In the genomic region with DNA sequence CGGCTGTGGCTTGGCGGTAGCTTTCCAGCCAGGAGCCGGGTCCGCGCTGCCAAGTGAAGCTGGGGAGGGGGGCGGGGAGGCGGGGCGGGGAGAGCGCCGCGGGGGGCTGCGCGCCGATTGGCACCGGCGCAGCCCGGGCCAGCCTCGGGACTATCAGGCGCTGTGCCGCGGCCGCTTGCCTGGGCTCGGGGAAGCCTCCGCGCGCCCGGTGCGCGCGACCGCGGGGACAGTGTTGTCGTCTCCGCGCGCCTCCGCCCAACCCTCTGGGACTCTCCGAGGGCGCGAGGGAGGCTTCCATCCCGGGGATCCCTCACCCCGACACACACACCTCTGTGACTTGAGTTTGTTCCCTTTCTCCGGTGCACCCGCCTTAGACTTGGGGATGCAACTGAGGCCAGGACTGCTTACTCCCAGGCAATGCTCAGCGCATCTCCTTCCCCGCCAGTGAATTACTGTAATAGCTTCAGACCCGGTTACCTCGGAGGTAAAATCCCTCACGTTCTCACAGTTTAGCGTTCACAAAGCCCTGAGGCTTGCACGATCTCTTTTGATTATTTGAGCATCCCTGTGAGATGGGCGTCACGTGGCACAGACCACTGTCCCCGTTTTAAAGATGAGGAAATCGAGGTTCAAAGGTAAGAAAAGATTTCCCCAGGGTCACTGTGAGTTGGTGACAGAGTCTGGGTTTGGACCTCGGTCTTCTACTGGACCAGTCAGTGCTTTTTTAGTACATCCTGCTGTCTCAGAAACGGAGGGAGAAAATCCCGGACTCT, we compare ENCODE assay signal across 7 cellular contexts. TPM values are rescaled to one million over a fixed set of nuclear protein-coding genes. Genes with fewer than 3 reads are reported as not detected.
DNase-seq lines count a peak whose midpoint lies in the region; ATAC-seq and TF ChIP-seq lines count a peak whose summit lies in the region.

Gene NKX1-2 (minus strand): TSS at position 26 of the 773 bp plus-strand sequence. CDS start 92 bp downstream, outside the sequence.

- H2BK15ac ChIP-seq in H9 (ENCODE audit: low read depth, low read length): no peak within 1 kb of the TSS

- no peak within 1 kb of the TSS for H3T11ph ChIP-seq in H9 (ENCODE audit: low read length)

- H3K4me3 Mint-ChIP-seq in H9 (peak within 1 kb of the TSS; percentile 73 to 91), endothelial cell (ENCODE audit: unreplicated experiment) (peak within 1 kb of the TSS; percentile 81)

- H3K27ac ChIP-seq in H9 (ENCODE audit: insufficient read length, low read depth, low read length) (no peak within 1 kb of the TSS), prostate gland (no peak within 1 kb of the TSS)

- H3K56ac ChIP-seq in H9 (ENCODE audit: insufficient read length, low read depth, low read length): no peak within 1 kb of the TSS

- TF ChIP-seq CTCF in H9 (conservative IDR thresholded peaks at IDR 0.05) (no peak), endothelial cell (IDR thresholded peaks at IDR 0.05; ENCODE audit: unreplicated experiment) (no peak), prostate gland (IDR thresholded peaks at IDR 0.05) (no peak)

- no peak for ATAC-seq in HG03280 (IDR thresholded peaks at IDR 0.05; ENCODE audit: unreplicated experiment)

- no peak within 1 kb of the TSS for H2AFZ ChIP-seq in H9 (ENCODE audit: low read length)

- H3K9me3 ChIP-seq in H9 (ENCODE audit: control insufficient read depth, low read depth, low read length) (no peaks in the 10 kb centered on the region), prostate gland (no peaks in the 10 kb centered on the region)

- no peak within 1 kb of the TSS for H2BK20ac ChIP-seq in H9 (ENCODE audit: low read depth, low read length, poor library complexity, severe bottlenecking)

- H3K4me3 ChIP-seq in prostate gland: peak within 1 kb of the TSS; percentile 9 to 27

- H3K4me1 ChIP-seq in H9 (ENCODE audit: insufficient read depth, low read length): peaks cover 20% of the 10 kb centered on the region
- H3K4me1 ChIP-seq in prostate gland (replicated peaks): peaks cover 3% of the 10 kb centered on the region

- no peaks in the 10 kb centered on the region for H3K79me1 ChIP-seq in H9 (ENCODE audit: insufficient read depth, low read depth, low read length, poor library complexity, severe bottlenecking)

- H2AK5ac ChIP-seq in H9 (ENCODE audit: insufficient read length, low read length): no peak within 1 kb of the TSS

- H3K23ac ChIP-seq in H9 (ENCODE audit: insufficient read length, low read depth, low read length): no peak within 1 kb of the TSS

- DNase-seq in H9 (peak; percentile 90), NCI-H510A (lab: John Stamatoyannopoulos, UW) (peak; percentile 60), endothelial cell (ENCODE audit: low spot score) (peak; percentile 33), prostate gland (ENCODE audit: low spot score) (no peak), AML-193 (lab: John Stamatoyannopoulos, UW) (no peak), SW 1271 (lab: John Stamatoyannopoulos, UW) (no peak)

- H3K27me3 ChIP-seq in H9 (ENCODE audit: insufficient read depth, low read length): peaks cover 15% of the 10 kb centered on the region; the same call in 1 of the 2 replicates
- peaks cover 30% of the 10 kb centered on the region for H3K27me3 ChIP-seq in prostate gland (replicated peaks; ENCODE audit: insufficient read depth)

- H4K8ac ChIP-seq in H9 (replicated peaks; ENCODE audit: insufficient read length, low read depth, low read length): no peak within 1 kb of the TSS

- no peak within 1 kb of the TSS for H2BK5ac ChIP-seq in H9 (ENCODE audit: insufficient read length, low read length)

- H3K23me2 ChIP-seq in H9 (ENCODE audit: insufficient read length, low read depth, low read length, poor library complexity, severe bottlenecking): peaks cover 23% of the 10 kb centered on the region

- H3K36me3 ChIP-seq in prostate gland: no peaks in the 10 kb centered on the region

- no peak within 1 kb of the TSS for H3K18ac ChIP-seq in H9 (ENCODE audit: insufficient read length, low read depth, low read length)

- H3K14ac ChIP-seq in H9 (ENCODE audit: insufficient read depth, low read length): no peak within 1 kb of the TSS

- intact Hi-C loops in prostate gland (cut with DNase I): no loop called here

- peak within 1 kb of the TSS; percentile 2 for H3K9ac ChIP-seq in H9 (ENCODE audit: extremely low read depth, insufficient read length, low read length)

- no peak within 1 kb of the TSS for H4K5ac ChIP-seq in H9 (ENCODE audit: insufficient read length, low read depth, low read length)

- no peak within 1 kb of the TSS for H2BK120ac ChIP-seq in H9 (ENCODE audit: low read depth, low read length, poor library complexity, severe bottlenecking)

- no peak within 1 kb of the TSS for H2BK12ac ChIP-seq in H9 (ENCODE audit: insufficient read length, low read depth, low read length)

- no peak within 1 kb of the TSS for H4K91ac ChIP-seq in H9 (ENCODE audit: insufficient read length, low read depth, low read length)

- H3K27me3 Mint-ChIP-seq in H9 (ENCODE audit: low read depth): peaks cover 75% of the 10 kb centered on the region
- H3K27me3 Mint-ChIP-seq in endothelial cell (ENCODE audit: unreplicated experiment): peaks cover 24% of the 10 kb centered on the region

- H4K20me1 ChIP-seq in H9 (ENCODE audit: control insufficient read depth, insufficient read depth, insufficient read length): no peaks in the 10 kb centered on the region

- H3K4me1 Mint-ChIP-seq in H9: peaks cover 56 to 64% of the 10 kb centered on the region in 2 experiments
- peaks cover 37% of the 10 kb centered on the region for H3K4me1 Mint-ChIP-seq in endothelial cell (ENCODE audit: unreplicated experiment)

- H3K4me2 ChIP-seq in H9 (ENCODE audit: insufficient read depth, insufficient read length, low read length): peak within 1 kb of the TSS; percentile 72

- H3K36me3 Mint-ChIP-seq in H9 (ENCODE audit: insufficient read depth in 1 of 3, low read depth in 3 of 3) (peaks cover 0 to 9% (median 0%) of the 10 kb centered on the region in 3 experiments; a peak in 3 of 7 replicates), endothelial cell (ENCODE audit: low read depth, unreplicated experiment) (no peaks in the 10 kb centered on the region)

- TF ChIP-seq POLR2A in prostate gland (IDR thresholded peaks at IDR 0.05): no peak

- H3K27ac Mint-ChIP-seq in H9: peak within 1 kb of the TSS in 2 of 3 experiments; percentile 30 to 94; a peak in 4 of 7 replicates
- H3K27ac Mint-ChIP-seq in endothelial cell (ENCODE audit: unreplicated experiment): no peak within 1 kb of the TSS

- no peaks in the 10 kb centered on the region for H3K79me2 ChIP-seq in H9 (ENCODE audit: insufficient read depth, low read length)

- H3K9me3 Mint-ChIP-seq in H9 (no peaks in the 10 kb centered on the region; a peak in 2 of 5 replicates), endothelial cell (ENCODE audit: unreplicated experiment) (no peaks in the 10 kb centered on the region)

- WGBS in H9 (ENCODE audit: extremely low coverage, insufficient read length, low lambda C conversion rate): no CpG with 5 or more reads among the region's 58 CpGs
- WGBS in prostate gland: 5% methylated on average over 47 of the region's 58 CpGs

- no peak within 1 kb of the TSS for H3K4ac ChIP-seq in H9 (ENCODE audit: low read depth, low read length)

RNA-seq across cellular contexts. Expression of gene NKX1-2, which starts in this region (rescaled TPM):
- 14.9 and 15.3 TPM in 2 replicates for total RNA-seq in H9 (2021)
- total RNA-seq in endothelial cell (ENCODE audit: unreplicated experiment): 0.77 TPM
- total RNA-seq in prostate gland: under 1 TPM; 0.14 to 0.85 TPM

Comparison
In these comparisons a context has a peak if more than half of its experiments do, and no peak if none do; other contexts are left out.
1. Peak in DNase-seq in endothelial cell; RNA of the gene not detected or under 1 TPM.
2. DNase-seq: peak in H9 (single experiment) and NCI-H510A (single experiment); none in prostate gland (single experiment), AML-193 (0 of 2) and SW 1271 (0 of 2).